ENCODE assay signal across 1 cellular context in the genomic region with DNA sequence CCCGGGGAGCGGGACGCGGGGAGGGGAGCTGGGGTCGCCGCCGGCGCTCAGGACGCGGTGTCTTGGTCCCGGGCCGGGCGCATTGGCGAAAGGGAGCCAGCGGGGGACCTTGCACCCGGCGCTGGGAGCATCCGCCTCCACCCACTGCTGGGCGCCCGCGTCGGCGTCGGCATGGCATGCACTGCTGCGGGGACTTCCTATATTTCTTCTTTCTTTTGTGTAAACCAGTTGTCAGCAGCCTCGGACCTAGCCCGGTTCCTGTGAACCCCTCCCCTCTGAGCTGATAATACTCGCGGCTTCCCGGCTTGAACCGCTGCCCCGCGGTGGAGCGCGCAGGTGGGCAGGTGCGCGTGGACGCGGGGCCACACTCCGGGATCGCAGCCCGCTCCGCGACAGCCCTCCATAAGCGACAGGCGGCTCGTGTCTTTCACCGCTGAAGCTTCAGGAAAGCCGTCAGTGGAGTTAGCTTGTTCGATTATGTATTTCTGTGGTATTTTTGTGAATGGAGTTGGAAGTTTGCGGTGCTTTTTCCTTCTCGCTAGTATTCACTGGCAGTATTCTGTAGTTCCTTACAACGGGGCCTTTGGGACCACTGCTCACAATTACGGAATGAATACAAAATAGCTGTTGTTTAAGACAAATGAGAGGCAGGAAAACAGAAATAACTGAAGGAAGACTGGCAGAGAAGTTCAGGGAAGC.
TF ChIP-seq lines count a peak whose summit lies in the region.

No MANE protein-coding gene starts in this region.

TF ChIP-seq in endothelial cell of umbilical vein, 7 proteins besides CTCF, POLR2A, EP300 and RAD21 (continued from another document):
- TF ChIP-seq FOS (IDR thresholded peaks at IDR 0.05; ENCODE audit: borderline replicate concordance, insufficient read depth, low read length) (no peak), GATA2 (IDR thresholded peaks at IDR 0.05; ENCODE audit: insufficient read depth, insufficient read length, low read depth, low read length) (no peak), MYC (IDR thresholded peaks at IDR 0.05; ENCODE audit: low read depth, low read length) (no peak), EZH2 (IDR thresholded peaks at IDR 0.05; ENCODE audit: borderline replicate concordance, low read depth, low read length, severe bottlenecking) (no peak), POLR2AphosphoS5 (IDR thresholded peaks at IDR 0.05; ENCODE audit: insufficient read depth, low read depth, low read length) (no peak)
- TF ChIP-seq, protein P1, sequence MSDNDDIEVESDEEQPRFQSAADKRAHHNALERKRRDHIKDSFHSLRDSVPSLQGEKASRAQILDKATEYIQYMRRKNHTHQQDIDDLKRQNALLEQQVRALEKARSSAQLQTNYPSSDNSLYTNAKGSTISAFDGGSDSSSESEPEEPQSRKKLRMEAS (IDR thresholded peaks at IDR 0.05; ENCODE audit: insufficient read depth, insufficient read length): no peak
TF ChIP-seq in endothelial cell of umbilical vein: peak in this region for 0.
